In genomic region chr11:65862191-65862735, GRCh38 we compare ENCODE assay signal across 13 cellular contexts. TPM values are rescaled to one million over a fixed set of nuclear protein-coding genes. Genes with fewer than 3 reads are reported as not detected.
DNase-seq lines count a peak whose midpoint lies in the region; ATAC-seq, FAIRE-seq and TF ChIP-seq lines count a peak whose summit lies in the region.
"Had no signal": no experiment of that assay in that cellular context is flagged by ENCODE, and none has a peak within 500 bp of the region (broad histone marks: within the 10 kb centered on the region; RNA-seq: fewer than 3 reads in every experiment).

No MANE protein-coding gene starts in this region.

- no peak for FAIRE-seq in astrocyte (lab: Jason Lieb, UNC)
- FAIRE-seq in GM12891 (lab: Jason Lieb, UNC), result no peak
- FAIRE-seq: islet of Langerhans had no signal

- H3K27ac Mint-ChIP-seq in GM23338 (no peak overlapping the region), astrocyte (ENCODE audit: unreplicated experiment) (no peak overlapping the region), naive B cell (no peak overlapping the region)

- peaks cover 4% of the 10 kb centered on the region; the same call in 2 of the 3 replicates for H3K9me3 Mint-ChIP-seq in GM23338
- H3K9me3 Mint-ChIP-seq in astrocyte (ENCODE audit: unreplicated experiment), result no peaks in the 10 kb centered on the region
- no peaks in the 10 kb centered on the region for H3K9me3 Mint-ChIP-seq in naive B cell

- H3K4me2 ChIP-seq in GM23338 (no peak overlapping the region), astrocyte (ENCODE audit: low read length) (peak overlapping the region; percentile 96)

- H3K36me3 Mint-ChIP-seq in GM23338 (ENCODE audit: low read depth), result peaks cover 39% of the 10 kb centered on the region
- H3K36me3 Mint-ChIP-seq in astrocyte (ENCODE audit: low read depth, unreplicated experiment), result peaks cover 8% of the 10 kb centered on the region
- H3K36me3 Mint-ChIP-seq in naive B cell, result peaks cover 0 to 18% of the 10 kb centered on the region in 2 donors

- H3K27me3 ChIP-seq in GM23338 (ENCODE audit: insufficient read depth), result no peaks in the 10 kb centered on the region
- no peaks in the 10 kb centered on the region for H3K27me3 ChIP-seq in astrocyte (ENCODE audit: insufficient read depth, low read length)
- H3K27me3 ChIP-seq: tibial nerve had no signal

- CTCF ChIA-PET in AG04449 (lab: Yijun Ruan, JAX), result interaction anchor here (1.0 to 6.0 kb wide), 4 partner anchors 9 to 98 kb away, joined by 3 to 174 read pairs (median 43); partner anchors contain the start of genes EFEMP2 and FIBP

- TF ChIP-seq POLR2A in GM12891 (IDR thresholded peaks at IDR 0.05; ENCODE audit: low read depth, low read length), result no peak

- peaks cover 6% of the 10 kb centered on the region; the same call in 1 of the 2 replicates for H4K20me1 ChIP-seq in GM23338 (replicated peaks; ENCODE audit: insufficient read depth)
- peaks cover 58% of the 10 kb centered on the region for H4K20me1 ChIP-seq in astrocyte (ENCODE audit: insufficient read depth, low read length)

- H3K9ac ChIP-seq in astrocyte (ENCODE audit: low read length), result peak overlapping the region; percentile 89

- peaks cover 4% of the 10 kb centered on the region; the same call in 1 of the 2 replicates for H3K36me3 ChIP-seq in GM23338 (ENCODE audit: insufficient read depth)
- peaks cover 26% of the 10 kb centered on the region for H3K36me3 ChIP-seq in astrocyte (ENCODE audit: insufficient read depth, low read length)

- no peak for ATAC-seq in GM23338
- ATAC-seq in naive B cell (ENCODE audit: low read depth in 2 of 2), result no peak
- no peak for ATAC-seq in GM18861 (IDR thresholded peaks at IDR 0.05; ENCODE audit: unreplicated experiment)
- no peak for ATAC-seq in HG03342 (IDR thresholded peaks at IDR 0.05; ENCODE audit: unreplicated experiment)

- no peak overlapping the region for H2AFZ ChIP-seq in GM23338
- no peak overlapping the region for H2AFZ ChIP-seq in astrocyte (ENCODE audit: low read depth, low read length)

- peaks cover 14% of the 10 kb centered on the region for H3K79me2 ChIP-seq in GM23338 (replicated peaks; ENCODE audit: insufficient read depth)
- peaks cover 49% of the 10 kb centered on the region for H3K79me2 ChIP-seq in astrocyte (ENCODE audit: insufficient read depth, low read length)

- H3K4me1 ChIP-seq in GM23338 (ENCODE audit: insufficient read depth) (peaks cover 8% of the 10 kb centered on the region; the same call in 1 of the 2 replicates), astrocyte (ENCODE audit: insufficient read depth, low read length) (peaks cover 37% of the 10 kb centered on the region)

- H3K4me1 Mint-ChIP-seq in GM23338 (peaks cover 14% of the 10 kb centered on the region), astrocyte (ENCODE audit: low read depth, unreplicated experiment) (peaks cover 12% of the 10 kb centered on the region), naive B cell (peaks cover 34 to 44% (median 36%) of the 10 kb centered on the region in 3 donors)

- peak overlapping the region; percentile 91 for H3K4me3 Mint-ChIP-seq in GM23338
- H3K4me3 Mint-ChIP-seq in astrocyte (ENCODE audit: unreplicated experiment), result peak overlapping the region; percentile 95
- H3K4me3 Mint-ChIP-seq in naive B cell, result peak overlapping the region in 6 of 8 donors; percentile 53 to 95 (median 80)

- H3K27me3 Mint-ChIP-seq in GM23338 (ENCODE audit: insufficient read depth, low read depth, poor library complexity), result peaks cover 23% of the 10 kb centered on the region
- no peaks in the 10 kb centered on the region for H3K27me3 Mint-ChIP-seq in astrocyte (ENCODE audit: low read depth, unreplicated experiment)
- H3K27me3 Mint-ChIP-seq in naive B cell, result no peaks in the 10 kb centered on the region

- H3K9me3 ChIP-seq in astrocyte (ENCODE audit: insufficient read depth, low read depth, low read length), result no peaks in the 10 kb centered on the region
- H3K9me3 ChIP-seq: tibial nerve had no signal

- H3F3A ChIP-seq in GM23338 (replicated peaks; ENCODE audit: low read depth), result peaks cover 27% of the 10 kb centered on the region

- H3K4me3 ChIP-seq in AG04449 (ENCODE audit: low read depth, low read length) (peak overlapping the region; percentile 95), GM23338 (no peak overlapping the region), astrocyte (ENCODE audit: insufficient read depth, low read depth, low read length) (peak overlapping the region; percentile 98)

- TF ChIP-seq CTCF in AG04449 (IDR thresholded peaks at IDR 0.05; ENCODE audit: insufficient read depth, low read length, missing control alignments), result no peak
- no peak for TF ChIP-seq CTCF in GM23338 (conservative IDR thresholded peaks at IDR 0.05; ENCODE audit: low read depth in 2 of 2)
- no peak for TF ChIP-seq CTCF in astrocyte (IDR thresholded peaks at IDR 0.05; ENCODE audit: insufficient read depth, low read depth, low read length)

- no peak overlapping the region for H3K27ac ChIP-seq in GM23338 (ENCODE audit: low read depth)
- no peak overlapping the region for H3K27ac ChIP-seq in astrocyte (ENCODE audit: low read depth, low read length)

- POLR2A ChIA-PET in AG04449 (lab: Yijun Ruan, JAX), result interaction anchor here (1.2 to 1.9 kb wide), 4 partner anchors 9 to 752 kb away, joined by 3 to 14 read pairs (median 6); partner anchors contain the start of gene CCDC85B

- DNase-seq in AG04449 (ENCODE audit: low read depth, low spot score), result no peak
- DNase-seq in GM23338 (ENCODE audit: low spot score), result no peak
- DNase-seq in astrocyte (ENCODE audit: low read depth), result no peak
- DNase-seq in naive B cell, result no peak
- DNase-seq in GM12891 (ENCODE audit: insufficient read length, low spot score), result no peak
- DNase-seq in RKO (ENCODE audit: low spot score), result no peak
- DNase-seq: effector CD8-positive, alpha-beta T cell; NCI-H1048; stimulated activated CD4-positive, alpha-beta T cell treated with anti-CD3 and anti-CD28 coated beads, Interleukin-12 subunit alpha, Interleukin-12 subunit beta, amount 100 ng/mL, for 4 hours had no signal

- H3K9me2 ChIP-seq in GM23338 (ENCODE audit: insufficient read depth), result no peaks in the 10 kb centered on the region

TF ChIP-seq in GM23338, 12 proteins besides CTCF, POLR2A, EP300 and RAD21 (continues in another document):
- TF ChIP-seq NANOG (IDR thresholded peaks at IDR 0.05; ENCODE audit: borderline replicate concordance), result no peak
- no peak for TF ChIP-seq ETS1 (IDR thresholded peaks at IDR 0.05)
- no peak for TF ChIP-seq EZH2 (IDR thresholded peaks at IDR 0.05; ENCODE audit: low read depth, unreplicated experiment)

TF ChIP-seq in GM12891, 5 proteins besides CTCF, POLR2A, EP300 and RAD21:
- TF ChIP-seq POLR2AphosphoS5 (IDR thresholded peaks at IDR 0.05; ENCODE audit: low read depth, low read length) (no peak), SPI1 (IDR thresholded peaks at IDR 0.05; ENCODE audit: low read depth, low read length) (no peak), PAX5 (IDR thresholded peaks at IDR 0.05; ENCODE audit: insufficient read depth, low read length, severe bottlenecking) (no peak), TAF1 (IDR thresholded peaks at IDR 0.05; ENCODE audit: low read depth, low read length) (no peak), POU2F2 (IDR thresholded peaks at IDR 0.05; ENCODE audit: low read depth, low read length) (no peak)
TF ChIP-seq in GM12891: peak in this region for 0.

RNA-seq across cellular contexts. Expression of gene MUS81, which starts 2.0 kb away (rescaled TPM):
- 35.5 and 48.6 TPM in 2 replicates for total RNA-seq in GM23338 (2014; rRNA removed; shearing (Covaris generic))
- polyA plus RNA-seq in GM23338 (2016; fragmentation: Nextera tagmentation; extraction: Ambion mirVana) (38.5 and 39.1 TPM in 2 replicates), naive B cell (ENCODE audit: low read depth in 6 of 6) (10 to 100 TPM in 5 of 6 donors, 1 to 10 TPM in 1; 3.2 to 32.0 (median 22.8) TPM)
- 59.9 and 64.3 TPM in 2 replicates for total RNA-seq in astrocyte
- 49.9 TPM for polyA plus RNA-seq in GM12891 (2012; ENCODE audit: low read depth, missing spikeins)

RNA-seq across cellular contexts. Expression of gene CFL1, which starts 4.3 kb away (rescaled TPM):
- total RNA-seq in GM23338 (2014; rRNA removed; shearing (Covaris generic)), result 981 and 1,393 TPM in 2 replicates
- polyA plus RNA-seq in GM23338 (2016; fragmentation: Nextera tagmentation; extraction: Ambion mirVana) (1,996 and 2,124 TPM in 2 replicates), naive B cell (ENCODE audit: low read depth in 6 of 6) (1,000 to 10,000 TPM; 1,822 to 2,570 (median 2,214) TPM)
- total RNA-seq in astrocyte, result 1,793 and 1,931 TPM in 2 replicates
- polyA plus RNA-seq in GM12891 (2012; ENCODE audit: low read depth, missing spikeins), result 899 TPM

RNA-seq across cellular contexts. Expression of gene EFEMP2, which starts 10.3 kb away (rescaled TPM):
- 4.5 and 9.4 TPM in 2 replicates for total RNA-seq in GM23338 (2014; rRNA removed; shearing (Covaris generic))
- 7.4 and 8.0 TPM in 2 replicates for polyA plus RNA-seq in GM23338 (2016; fragmentation: Nextera tagmentation; extraction: Ambion mirVana)
- total RNA-seq in astrocyte, result 97.3 and 119 TPM in 2 replicates
- polyA plus RNA-seq in naive B cell (ENCODE audit: low read depth in 6 of 6), result 1 to 10 TPM in 2 of 6 donors, under 1 TPM in 1, not detected in 3; 0.29 to 1.5 (median 1.1) TPM
- 4.7 TPM for polyA plus RNA-seq in GM12891 (2012; ENCODE audit: low read depth, missing spikeins)

RNA-seq across cellular contexts. Expression of gene CTSW, which starts 17.4 kb away (rescaled TPM):
- total RNA-seq in GM23338 (2014; rRNA removed; shearing (Covaris generic)), result not detected in 2 replicates
- 0.17 TPM in 1 of 2 replicates, not detected in the other for polyA plus RNA-seq in GM23338 (2016; fragmentation: Nextera tagmentation; extraction: Ambion mirVana)
- not detected in 2 replicates for total RNA-seq in astrocyte
- polyA plus RNA-seq in naive B cell (ENCODE audit: low read depth in 6 of 6), result 1 to 10 TPM in 5 of 6 donors, under 1 TPM in 1; 0.68 to 7.2 (median 3.0) TPM
- polyA plus RNA-seq in GM12891 (2012; ENCODE audit: low read depth, missing spikeins), result 3.3 TPM

RNA-seq across cellular contexts. Expression of gene FIBP, which starts 26.0 kb away (rescaled TPM):
- 94.3 and 102 TPM in 2 replicates for total RNA-seq in GM23338 (2014; rRNA removed; shearing (Covaris generic))
- polyA plus RNA-seq in GM23338 (2016; fragmentation: Nextera tagmentation; extraction: Ambion mirVana) (79.0 and 84.4 TPM in 2 replicates), naive B cell (ENCODE audit: low read depth in 6 of 6) (100 to 1,000 TPM in 4 of 6 donors, 10 to 100 TPM in 2; 91.2 to 191 (median 107) TPM)
- total RNA-seq in astrocyte, result 67.4 and 68.7 TPM in 2 replicates
- 90.9 TPM for polyA plus RNA-seq in GM12891 (2012; ENCODE audit: low read depth, missing spikeins)
